Comparison of ENCODE assay signal across 1 cellular context in the genomic region with DNA sequence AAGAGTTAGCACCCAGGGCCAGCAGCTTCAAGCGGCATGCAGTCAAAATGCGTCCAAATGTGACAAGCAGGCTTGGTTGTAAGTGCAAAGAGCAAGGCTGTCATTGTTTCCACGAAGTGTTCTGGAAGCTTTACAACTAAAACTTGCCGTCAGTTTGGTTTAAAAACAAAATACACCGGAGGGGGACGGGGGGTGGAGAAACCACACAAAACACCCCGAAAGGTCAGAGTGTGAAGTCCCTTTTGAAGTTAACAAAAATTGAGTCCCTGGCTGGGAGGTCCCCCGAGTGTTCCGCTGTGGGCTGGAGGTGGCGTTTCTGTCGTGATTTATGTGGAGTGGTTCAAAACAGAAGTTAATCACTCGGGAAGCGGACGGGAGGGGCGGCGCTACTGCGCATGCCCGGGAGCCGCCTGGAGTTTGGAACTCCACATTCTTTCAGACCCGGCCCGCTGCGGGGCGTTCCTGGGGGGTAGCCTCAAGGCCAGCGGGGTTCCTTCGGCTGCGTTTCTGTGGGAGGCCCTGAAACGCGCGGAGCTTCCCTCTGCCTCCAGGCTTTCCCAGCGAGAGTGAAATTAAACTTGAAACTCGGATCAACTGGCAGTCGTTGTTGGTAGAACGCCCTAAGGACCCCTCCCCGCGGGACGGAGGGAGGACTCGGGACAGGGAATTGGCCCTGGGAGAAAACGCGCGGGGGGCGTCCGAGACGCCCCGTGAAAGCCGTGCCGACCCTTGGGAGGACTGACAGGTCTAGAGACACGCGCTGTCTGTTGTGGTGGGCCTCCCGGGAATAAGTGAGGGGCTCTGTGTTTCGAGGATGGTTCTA.
TF ChIP-seq lines count a peak whose summit lies in the region.

No MANE protein-coding gene starts in this region.

TF ChIP-seq in K562, 482 proteins besides CTCF, POLR2A, EP300 and RAD21 (continued from another document and continues in another):
- TF ChIP-seq, protein P1, sequence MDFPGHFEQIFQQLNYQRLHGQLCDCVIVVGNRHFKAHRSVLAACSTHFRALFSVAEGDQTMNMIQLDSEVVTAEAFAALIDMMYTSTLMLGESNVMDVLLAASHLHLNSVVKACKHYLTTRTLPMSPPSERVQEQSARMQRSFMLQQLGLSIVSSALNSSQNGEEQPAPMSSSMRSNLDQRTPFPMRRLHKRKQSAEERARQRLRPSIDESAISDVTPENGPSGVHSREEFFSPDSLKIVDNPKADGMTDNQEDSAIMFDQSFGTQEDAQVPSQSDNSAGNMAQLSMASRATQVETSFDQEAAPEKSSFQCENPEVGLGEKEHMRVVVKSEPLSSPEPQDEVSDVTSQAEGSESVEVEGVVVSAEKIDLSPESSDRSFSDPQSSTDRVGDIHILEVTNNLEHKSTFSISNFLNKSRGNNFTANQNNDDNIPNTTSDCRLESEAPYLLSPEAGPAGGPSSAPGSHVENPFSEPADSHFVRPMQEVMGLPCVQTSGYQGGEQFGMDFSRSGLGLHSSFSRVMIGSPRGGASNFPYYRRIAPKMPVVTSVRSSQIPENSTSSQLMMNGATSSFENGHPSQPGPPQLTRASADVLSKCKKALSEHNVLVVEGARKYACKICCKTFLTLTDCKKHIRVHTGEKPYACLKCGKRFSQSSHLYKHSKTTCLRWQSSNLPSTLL (IDR thresholded peaks at IDR 0.05), result no peak
- no peak for TF ChIP-seq RBM25 (IDR thresholded peaks at IDR 0.05; ENCODE audit: low read depth, low read length, severe bottlenecking)
- TF ChIP-seq KLF16 (IDR thresholded peaks at IDR 0.05), result no peak
- TF ChIP-seq RNF219 (CRISPR knock-in tag; IDR thresholded peaks at IDR 0.05), result no peak
- TF ChIP-seq PRPF4 (IDR thresholded peaks at IDR 0.05; ENCODE audit: insufficient read depth, low read depth, low read length, poor library complexity, severe bottlenecking), result no peak
- no peak for TF ChIP-seq ZNF282 (CRISPR knock-in tag; IDR thresholded peaks at IDR 0.05)
- no peak for TF ChIP-seq MCM2 (IDR thresholded peaks at IDR 0.05; ENCODE audit: low read depth)
- TF ChIP-seq E2F8 (IDR thresholded peaks at IDR 0.05; ENCODE audit: low read depth, partially characterized antibody), result no peak
- no peak for TF ChIP-seq C11orf30 (IDR thresholded peaks at IDR 0.05; ENCODE audit: low read depth)
- no peak for TF ChIP-seq SREBF1 (IDR thresholded peaks at IDR 0.05; ENCODE audit: borderline replicate concordance, low read depth, low read length)
- no peak for TF ChIP-seq NR2F6 (CRISPR knock-in tag; IDR thresholded peaks at IDR 0.05)
- TF ChIP-seq, protein P2, sequence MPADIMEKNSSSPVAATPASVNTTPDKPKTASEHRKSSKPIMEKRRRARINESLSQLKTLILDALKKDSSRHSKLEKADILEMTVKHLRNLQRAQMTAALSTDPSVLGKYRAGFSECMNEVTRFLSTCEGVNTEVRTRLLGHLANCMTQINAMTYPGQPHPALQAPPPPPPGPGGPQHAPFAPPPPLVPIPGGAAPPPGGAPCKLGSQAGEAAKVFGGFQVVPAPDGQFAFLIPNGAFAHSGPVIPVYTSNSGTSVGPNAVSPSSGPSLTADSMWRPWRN (IDR thresholded peaks at IDR 0.05; ENCODE audit: low read depth), result no peak
- no peak for TF ChIP-seq SAFB2 (IDR thresholded peaks at IDR 0.05; ENCODE audit: borderline replicate concordance, low read depth, low read length, severe bottlenecking)
- TF ChIP-seq TCF7L2 (IDR thresholded peaks at IDR 0.05; ENCODE audit: low read depth, low read length), result no peak
- TF ChIP-seq, protein P3, sequence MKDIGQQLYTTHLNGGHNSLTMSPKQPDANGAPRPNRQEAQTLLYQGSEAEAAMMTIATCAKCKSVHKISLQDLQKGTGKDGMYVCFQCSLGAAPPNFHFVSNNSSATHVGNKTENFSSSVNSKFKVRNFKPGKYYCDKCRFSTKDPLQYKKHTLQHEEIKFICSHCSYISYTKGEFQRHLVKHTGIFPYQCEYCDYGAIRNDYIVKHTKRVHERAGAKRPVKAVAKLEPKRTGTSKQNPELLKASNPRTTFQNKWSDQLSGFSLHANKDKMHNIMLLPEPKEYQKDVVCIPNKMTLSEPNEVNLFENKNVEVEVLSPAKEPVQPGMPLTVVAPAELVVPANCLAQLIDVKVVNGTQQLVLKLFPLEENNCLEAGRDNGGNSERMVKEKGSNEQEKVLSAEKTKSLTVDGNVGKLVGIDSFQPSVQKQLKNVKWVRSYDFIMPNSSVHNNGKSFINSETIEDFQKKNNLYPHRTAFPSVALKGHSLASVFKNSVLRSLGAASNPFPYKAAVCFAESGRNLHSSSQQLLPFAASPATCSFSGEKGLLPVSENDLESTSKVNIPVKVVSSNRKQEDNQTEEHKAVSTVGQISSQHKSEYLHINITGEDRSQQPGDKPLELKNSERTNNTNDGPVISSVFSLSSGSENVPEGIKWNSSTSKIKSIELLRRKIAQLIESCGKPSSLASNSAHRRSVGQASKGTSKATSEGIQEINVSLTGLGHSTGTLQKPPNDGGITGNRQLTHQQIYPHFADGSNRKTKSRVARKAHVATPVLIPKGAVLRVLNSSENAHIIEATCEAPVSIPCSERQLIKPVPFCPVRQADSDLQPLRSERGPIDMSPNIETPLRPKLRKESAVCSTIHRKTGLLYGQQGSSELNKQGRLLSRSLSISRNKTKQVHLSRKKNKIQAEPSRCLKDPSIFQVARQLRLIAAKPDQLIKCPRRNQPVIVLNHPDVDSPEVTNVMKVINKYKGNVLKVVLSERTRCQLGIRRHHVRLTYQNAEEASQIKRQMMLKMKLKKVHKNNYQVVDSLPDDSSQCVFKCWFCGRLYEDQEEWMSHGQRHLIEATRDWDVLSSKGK (CRISPR knock-in tag; IDR thresholded peaks at IDR 0.05), result no peak
- no peak for TF ChIP-seq ZZZ3 (IDR thresholded peaks at IDR 0.05)
- TF ChIP-seq ZNF699 (CRISPR knock-in tag; IDR thresholded peaks at IDR 0.05; ENCODE audit: insufficient replicate concordance), result no peak
- TF ChIP-seq PHB2 (IDR thresholded peaks at IDR 0.05; ENCODE audit: low read depth), result no peak
- peak; percentile 75; the same call in 1 of the 2 replicates for TF ChIP-seq HMG20A (CRISPR knock-in tag; conservative IDR thresholded peaks at IDR 0.05)
- TF ChIP-seq MBD2 (IDR thresholded peaks at IDR 0.05; ENCODE audit: borderline replicate concordance, low read depth), result no peak
- no peak for TF ChIP-seq SAP30 (IDR thresholded peaks at IDR 0.05; ENCODE audit: borderline replicate concordance, insufficient read depth, low read depth, low read length, poor library complexity, severe bottlenecking)
- TF ChIP-seq, protein P4, sequence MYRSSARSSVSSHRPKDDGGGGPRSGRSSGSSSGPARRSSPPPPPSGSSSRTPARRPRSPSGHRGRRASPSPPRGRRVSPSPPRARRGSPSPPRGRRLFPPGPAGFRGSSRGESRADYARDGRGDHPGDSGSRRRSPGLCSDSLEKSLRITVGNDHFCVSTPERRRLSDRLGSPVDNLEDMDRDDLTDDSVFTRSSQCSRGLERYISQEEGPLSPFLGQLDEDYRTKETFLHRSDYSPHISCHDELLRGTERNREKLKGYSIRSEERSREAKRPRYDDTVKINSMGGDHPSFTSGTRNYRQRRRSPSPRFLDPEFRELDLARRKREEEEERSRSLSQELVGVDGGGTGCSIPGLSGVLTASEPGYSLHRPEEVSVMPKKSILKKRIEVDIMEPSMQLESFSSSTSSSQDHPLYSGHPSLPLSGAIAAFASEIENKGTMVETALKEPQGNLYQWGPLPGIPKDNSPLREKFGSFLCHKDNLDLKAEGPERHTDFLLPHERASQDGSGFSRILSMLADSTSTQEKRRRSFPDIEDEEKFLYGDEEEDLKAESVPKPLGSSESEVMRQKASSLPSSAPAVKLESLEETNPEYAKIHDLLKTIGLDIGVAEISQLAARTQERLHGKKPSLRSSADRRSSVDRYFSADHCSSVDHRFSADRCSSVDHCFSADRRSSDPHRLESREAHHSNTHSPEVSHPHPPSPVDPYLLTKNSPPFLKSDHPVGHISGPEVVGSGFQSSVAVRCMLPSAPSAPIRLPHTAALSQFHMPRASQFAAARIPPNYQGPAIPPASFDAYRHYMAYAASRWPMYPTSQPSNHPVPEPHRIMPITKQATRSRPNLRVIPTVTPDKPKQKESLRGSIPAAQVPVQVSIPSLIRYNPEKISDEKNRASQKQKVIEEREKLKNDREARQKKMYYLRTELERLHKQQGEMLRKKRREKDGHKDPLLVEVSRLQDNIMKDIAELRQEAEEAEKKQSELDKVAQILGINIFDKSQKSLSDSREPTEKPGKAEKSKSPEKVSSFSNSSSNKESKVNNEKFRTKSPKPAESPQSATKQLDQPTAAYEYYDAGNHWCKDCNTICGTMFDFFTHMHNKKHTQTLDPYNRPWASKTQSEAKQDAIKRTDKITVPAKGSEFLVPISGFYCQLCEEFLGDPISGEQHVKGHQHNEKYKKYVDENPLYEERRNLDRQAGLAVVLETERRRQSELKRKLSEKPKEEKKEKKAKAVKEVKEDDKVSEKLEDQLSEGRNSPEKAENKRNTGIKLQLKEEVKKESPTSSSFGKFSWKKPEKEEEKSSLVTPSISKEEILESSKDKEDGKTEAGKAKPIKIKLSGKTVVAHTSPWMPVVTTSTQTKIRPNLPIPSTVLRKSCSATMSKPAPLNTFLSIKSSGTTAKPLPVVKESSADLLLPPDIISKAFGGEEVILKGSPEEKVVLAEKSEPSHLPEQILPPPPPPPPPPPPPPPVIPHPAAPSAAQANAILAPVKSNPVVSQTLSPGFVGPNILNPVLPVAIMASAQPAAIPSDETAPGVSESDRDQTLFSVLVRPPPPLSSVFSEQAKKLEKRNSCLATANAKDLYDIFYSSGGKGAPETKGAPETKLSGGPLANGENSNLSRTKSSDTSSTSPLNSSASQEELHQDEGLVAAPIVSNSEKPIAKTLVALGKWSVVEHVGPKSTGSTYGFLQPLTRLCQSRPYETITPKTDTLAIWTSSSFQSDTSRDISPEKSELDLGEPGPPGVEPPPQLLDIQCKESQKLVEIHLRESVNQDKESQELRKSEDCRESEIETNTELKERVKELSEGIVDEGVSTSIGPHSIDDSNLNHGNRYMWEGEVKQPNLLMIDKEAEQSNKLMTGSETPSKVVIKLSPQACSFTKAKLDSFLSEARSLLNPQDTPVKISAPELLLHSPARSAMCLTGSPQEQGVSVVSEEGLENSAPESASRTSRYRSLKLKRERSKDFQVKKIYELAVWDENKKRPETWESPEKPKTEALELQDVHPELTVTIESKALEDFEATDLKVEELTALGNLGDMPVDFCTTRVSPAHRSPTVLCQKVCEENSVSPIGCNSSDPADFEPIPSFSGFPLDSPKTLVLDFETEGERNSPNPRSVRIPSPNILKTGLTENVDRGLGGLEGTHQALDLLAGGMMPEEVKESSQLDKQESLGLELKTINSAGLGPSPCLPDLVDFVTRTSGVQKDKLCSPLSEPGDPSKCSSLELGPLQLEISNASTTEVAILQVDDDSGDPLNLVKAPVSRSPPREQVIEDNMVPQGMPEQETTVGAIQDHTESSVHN (IDR thresholded peaks at IDR 0.05; ENCODE audit: borderline replicate concordance in 1 of 2, low read depth in 1 of 2), result no peak
- TF ChIP-seq HMBOX1 (IDR thresholded peaks at IDR 0.05), result 0 out of 2 replicates have a peak, but pooled peaks have one; percentile 20
- no peak for TF ChIP-seq POLR2B (IDR thresholded peaks at IDR 0.05; ENCODE audit: low read depth, partially characterized antibody)
- TF ChIP-seq ZNF274 (IDR thresholded peaks at IDR 0.05; ENCODE audit: borderline replicate concordance, low read depth, low read length), result no peak
- no peak for TF ChIP-seq ZNF408 (CRISPR knock-in tag; IDR thresholded peaks at IDR 0.05; ENCODE audit: low read depth)
- no peak for TF ChIP-seq ZNF436 (CRISPR knock-in tag; IDR thresholded peaks at IDR 0.05)
- TF ChIP-seq NFXL1 (CRISPR knock-in tag; IDR thresholded peaks at IDR 0.05), result 0 out of 2 replicates have a peak, but pooled peaks have one; percentile 21
